Comparison of ENCODE assay signal across 25 cellular contexts in genomic region chr1:184406454-184406853, GRCh38. TPM values are rescaled to one million over a fixed set of nuclear protein-coding genes. Genes with fewer than 3 reads are reported as not detected.
DNase-seq lines count a peak whose midpoint lies in the region; ATAC-seq and TF ChIP-seq lines count a peak whose summit lies in the region.
"Had no signal": no experiment of that assay in that cellular context is flagged by ENCODE, and none has a peak within 500 bp of the region (broad histone marks: within the 10 kb centered on the region; RNA-seq: fewer than 3 reads in every experiment).

No MANE protein-coding gene starts in this region.

- H3K4me1 Mint-ChIP-seq in natural killer cell (peaks cover 80 to 84% of the 10 kb centered on the region in 2 donors), mesothelial cell of epicardium (peaks cover 52% of the 10 kb centered on the region), HFFc6 (ENCODE audit: low read depth) (peaks cover 31% of the 10 kb centered on the region)
- H3K4me1 Mint-ChIP-seq in natural killer cell treated with Interleukin-12 subunit alpha and Interleukin-12 subunit beta and Interleukin-15 and Interleukin-18, amount 100 ng/mL, for 72 hours (ENCODE audit: low read depth in 2 of 2) = peaks cover 38 to 39% of the 10 kb centered on the region in 2 donors

- H3K27me3 ChIP-seq in heart right ventricle = no peaks in the 10 kb centered on the region

- intact Hi-C loops in natural killer cell (cut with micrococcal nuclease) = no loop called here
- intact Hi-C loops in heart right ventricle (cut with DNase I) = no loop called here

- H3K27me3 Mint-ChIP-seq in natural killer cell (ENCODE audit: low read depth in 2 of 2) (no peaks in the 10 kb centered on the region), mesothelial cell of epicardium (ENCODE audit: low read depth) (no peaks in the 10 kb centered on the region), HFFc6 (ENCODE audit: insufficient read depth) (no peaks in the 10 kb centered on the region)
- H3K27me3 Mint-ChIP-seq in natural killer cell treated with Interleukin-12 subunit alpha and Interleukin-12 subunit beta and Interleukin-15 and Interleukin-18, amount 100 ng/mL, for 72 hours = no peaks in the 10 kb centered on the region

- ATAC-seq in natural killer cell (no peak), heart right ventricle (no peak)
- ATAC-seq in natural killer cell treated with Interleukin-12 subunit alpha and Interleukin-12 subunit beta and Interleukin-15 and Interleukin-18, amount 100 ng/mL, for 72 hours = no peak
- ATAC-seq: HepG2, K562, PC-3 had no signal

- TF ChIP-seq CTCF in natural killer cell (IDR thresholded peaks at IDR 0.05) = no peak
- no peak for TF ChIP-seq CTCF in VCaP (conservative IDR thresholded peaks at IDR 0.05)
- TF ChIP-seq CTCF in mesothelial cell of epicardium (IDR thresholded peaks at IDR 0.05; ENCODE audit: unreplicated experiment) = no peak
- no peak for TF ChIP-seq CTCF in HFFc6 (IDR thresholded peaks at IDR 0.05)
- no peak for TF ChIP-seq CTCF in heart right ventricle (IDR thresholded peaks at IDR 0.05)

- H3K4me3 Mint-ChIP-seq in natural killer cell (no peak overlapping the region), mesothelial cell of epicardium (no peak overlapping the region), HFFc6 (no peak overlapping the region)
- H3K4me3 Mint-ChIP-seq in natural killer cell treated with Interleukin-12 subunit alpha and Interleukin-12 subunit beta and Interleukin-15 and Interleukin-18, amount 100 ng/mL, for 72 hours = no peak overlapping the region
- H3K4me3 Mint-ChIP-seq: CD8-positive, alpha-beta memory T cell had no signal

- H3K4me3 ChIP-seq in heart right ventricle = no peak overlapping the region
- H3K4me3 ChIP-seq: K562 had no signal

- H3K27ac ChIP-seq in VCaP = peak overlapping the region; percentile 42
- peak overlapping the region in 1 of 10 donors; percentile 56 for H3K27ac ChIP-seq in heart right ventricle
- H3K27ac ChIP-seq: HL-60 had no signal

- H3K4me1 ChIP-seq in heart right ventricle = peaks cover 7 to 76% (median 56%) of the 10 kb centered on the region in 9 donors

- H3K36me3 ChIP-seq in heart right ventricle = no peaks in the 10 kb centered on the region

- DNase-seq in natural killer cell (no peak), mesothelial cell of epicardium (ENCODE audit: low spot score in 2 of 2, unreplicated experiment in 2 of 2) (no peak), HFFc6 (no peak), GDM1 (lab: John Stamatoyannopoulos, UW) (no peak), heart right ventricle (no peak), NOMO-1 treated with dmso at 0.1 percent for 144 hours (lab: John Stamatoyannopoulos, UW; ENCODE audit: unreplicated experiment) (no peak)
- no peak for DNase-seq in natural killer cell treated with Interleukin-12 subunit alpha and Interleukin-12 subunit beta and Interleukin-15 and Interleukin-18, amount 100 ng/mL, for 72 hours (ENCODE audit: low spot score)
- DNase-seq: AML-193; C1 segment of cervical spinal cord; CD8-positive, alpha-beta memory T cell; DMS53; GF-D8; MM.1S; NCI-H1092; NCI-H1436; NCI-H1930; NCI-H226; NCI-H510A treated with DMSO at 0.1 percent for 48 hours; NCI-H774; PC-3; SHP77 had no signal

- H3K27ac Mint-ChIP-seq in natural killer cell (peak overlapping the region; percentile 40 to 81), mesothelial cell of epicardium (peak overlapping the region; percentile 7), HFFc6 (no peak overlapping the region)
- peak overlapping the region in 1 of 2 donors; percentile 19 for H3K27ac Mint-ChIP-seq in natural killer cell treated with Interleukin-12 subunit alpha and Interleukin-12 subunit beta and Interleukin-15 and Interleukin-18, amount 100 ng/mL, for 72 hours

- H3K36me3 Mint-ChIP-seq in natural killer cell (no peaks in the 10 kb centered on the region), mesothelial cell of epicardium (no peaks in the 10 kb centered on the region), HFFc6 (ENCODE audit: low read depth) (no peaks in the 10 kb centered on the region)
- no peaks in the 10 kb centered on the region for H3K36me3 Mint-ChIP-seq in natural killer cell treated with Interleukin-12 subunit alpha and Interleukin-12 subunit beta and Interleukin-15 and Interleukin-18, amount 100 ng/mL, for 72 hours
- H3K36me3 Mint-ChIP-seq: CD8-positive, alpha-beta memory T cell had no signal

- no peaks in the 10 kb centered on the region for H3K9me3 ChIP-seq in heart right ventricle

- no peaks in the 10 kb centered on the region for H3K9me3 Mint-ChIP-seq in natural killer cell
- H3K9me3 Mint-ChIP-seq in natural killer cell treated with Interleukin-12 subunit alpha and Interleukin-12 subunit beta and Interleukin-15 and Interleukin-18, amount 100 ng/mL, for 72 hours = no peaks in the 10 kb centered on the region
- no peaks in the 10 kb centered on the region for H3K9me3 Mint-ChIP-seq in mesothelial cell of epicardium
- H3K9me3 Mint-ChIP-seq in HFFc6 = no peaks in the 10 kb centered on the region
- H3K9me3 Mint-ChIP-seq: CD8-positive, alpha-beta memory T cell had no signal

RNA-seq across cellular contexts. Expression of gene C1orf21, which starts 19.6 kb away (rescaled TPM):
- total RNA-seq in natural killer cell (100 to 1,000 TPM in 1 of 3 donors, 10 to 100 TPM in 2; 84.3 to 111 (median 88.3) TPM), mesothelial cell of epicardium (33.1 to 34.7 TPM (median 34.3 TPM) in 3 replicates), heart right ventricle (10 to 100 TPM; 50.8 to 76.7 (median 69.3) TPM)
- total RNA-seq in natural killer cell treated with Interleukin-12 subunit alpha and Interleukin-12 subunit beta and Interleukin-15 and Interleukin-18, amount 100 ng/mL, for 72 hours = 10 to 100 TPM; 18.0 to 28.3 TPM
- total RNA-seq in HFFc6 (2021; fragmentation: NEBNext Ultra II Directional; extraction: Animal tissue kit (Norgen Biotek cat#: 25700)) = 10 to 100 TPM in 1 of 6 experiments, 1 to 10 TPM in 5; 4.0 to 10.2 (median 8.5) TPM
- 10 to 100 TPM; 20.6 to 30.5 TPM for polyA plus RNA-seq in heart right ventricle
- total RNA-seq: HepG2 had no signal
- polyA plus RNA-seq: HepG2 had no signal
